ENCODE assay signal across 22 cellular contexts in the genomic region with DNA sequence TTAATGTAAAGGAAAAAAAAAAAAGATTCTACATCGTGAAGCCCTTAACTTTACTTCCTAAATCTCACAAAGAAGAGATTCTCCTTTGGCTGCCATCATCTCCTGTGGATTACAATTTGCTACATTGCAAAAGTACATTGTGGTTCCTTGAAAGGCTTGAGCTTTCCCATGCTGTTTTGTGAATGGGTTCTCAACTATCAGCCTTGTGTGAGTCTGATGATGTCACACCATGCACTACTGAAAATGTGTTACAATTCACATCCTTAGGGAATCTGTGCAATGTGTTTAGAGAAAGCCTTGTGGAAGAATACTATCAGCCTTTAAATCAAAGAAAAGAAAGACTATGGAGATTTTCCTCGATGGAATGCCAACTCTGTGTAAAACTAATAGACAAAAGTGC.
DNase-seq lines count a peak whose midpoint lies in the region; ATAC-seq, FAIRE-seq and TF ChIP-seq lines count a peak whose summit lies in the region.
"Had no signal": no experiment of that assay in that cellular context is flagged by ENCODE, and none has a peak within 500 bp of the region (broad histone marks: within the 10 kb centered on the region; RNA-seq: fewer than 3 reads in every experiment).

No MANE protein-coding gene starts in this region.

- H3K9me3 ChIP-seq in HUES6 (ENCODE audit: control insufficient read depth, insufficient read depth, low read depth, low read length) (peaks cover 3% of the 10 kb centered on the region), neural progenitor cell (ENCODE audit: low read depth) (no peaks in the 10 kb centered on the region), pancreas (no peaks in the 10 kb centered on the region)
- H3K9me3 ChIP-seq: Caco-2, SJCRH30 had no signal

- no peak overlapping the region for H3K9ac ChIP-seq in HUES6 (ENCODE audit: low read length)
- no peak overlapping the region for H3K9ac ChIP-seq in neural progenitor cell

- H3K27ac ChIP-seq in HUES6 (ENCODE audit: low read depth, low read length) (peak overlapping the region; percentile 65; the same call in 1 of the 2 replicates), neural progenitor cell (peak overlapping the region; percentile 83), pancreas (no peak overlapping the region)
- H3K27ac ChIP-seq: RWPE1, SJCRH30 had no signal

- no peak for FAIRE-seq in pancreas (lab: Jason Lieb, UNC)
- FAIRE-seq: H54 had no signal

- H3K4me3 Mint-ChIP-seq in neural progenitor cell: no peak overlapping the region
- H3K4me3 Mint-ChIP-seq: B cell; CD4-positive, CD25-positive, alpha-beta regulatory T cell had no signal

- peak overlapping the region; percentile 14 for H3K4me2 ChIP-seq in neural progenitor cell

- H3K27ac Mint-ChIP-seq in neural progenitor cell: no peak overlapping the region
- H3K27ac Mint-ChIP-seq: B cell; CD4-positive, CD25-positive, alpha-beta regulatory T cell had no signal

- peaks cover 10% of the 10 kb centered on the region for H3F3A ChIP-seq in neural progenitor cell (ENCODE audit: low read depth)

- H3K9me3 Mint-ChIP-seq in neural progenitor cell: peaks cover 4% of the 10 kb centered on the region

- no peak for TF ChIP-seq CTCF in fibroblast of mammary gland (conservative IDR thresholded peaks at IDR 0.05; ENCODE audit: control insufficient read depth, insufficient read depth, low read depth, low read length)
- no peak for TF ChIP-seq CTCF in neural progenitor cell (IDR thresholded peaks at IDR 0.05)
- no peak for TF ChIP-seq CTCF in pancreas (IDR thresholded peaks at IDR 0.05)

- H3K27me3 ChIP-seq in HUES6 (ENCODE audit: control insufficient read depth, insufficient read depth, low read length) (no peaks in the 10 kb centered on the region), neural progenitor cell (no peaks in the 10 kb centered on the region), pancreas (no peaks in the 10 kb centered on the region)
- H3K27me3 ChIP-seq: SJCRH30 had no signal

- H3K4me1 Mint-ChIP-seq in neural progenitor cell: no peaks in the 10 kb centered on the region
- H3K4me1 Mint-ChIP-seq: B cell; CD4-positive, CD25-positive, alpha-beta regulatory T cell had no signal

- H3K36me3 Mint-ChIP-seq in neural progenitor cell: no peaks in the 10 kb centered on the region
- H3K36me3 Mint-ChIP-seq: CD4-positive, CD25-positive, alpha-beta regulatory T cell had no signal

- no peak for ATAC-seq in pancreas
- no peak for ATAC-seq in GM19395 (IDR thresholded peaks at IDR 0.05; ENCODE audit: unreplicated experiment)

- 55 to 56% methylated on average over 2 of the region's 2 CpGs for WGBS in pancreas, 2 donors

- peak overlapping the region; percentile 38 for H2AFZ ChIP-seq in neural progenitor cell (replicated peaks)

- H3K27me3 Mint-ChIP-seq in neural progenitor cell (ENCODE audit: insufficient read depth, low read depth): peaks cover 4% of the 10 kb centered on the region
- H3K27me3 Mint-ChIP-seq: CD4-positive, CD25-positive, alpha-beta regulatory T cell had no signal

- peak; percentile 49 for DNase-seq in NCI-H69 (lab: John Stamatoyannopoulos, UW)
- DNase-seq in fibroblast of mammary gland (ENCODE audit: low read depth): peak; percentile 9
- DNase-seq in neural progenitor cell (ENCODE audit: low spot score): peak; percentile 35
- DNase-seq in pancreas: no peak
- no peak for DNase-seq in ecto neural progenitor cell (ENCODE audit: low spot score)
- DNase-seq in NCI-H2196 (lab: John Stamatoyannopoulos, UW; ENCODE audit: unreplicated experiment): no peak
- DNase-seq: ACHN; Caco-2; CD4-positive, CD25-positive, alpha-beta regulatory T cell; DMS153; Kasumi-1; MM.1S; NCI-H1105; NCI-H187; NCI-H2171; NCI-H510A treated with DMSO at 0.1 percent for 48 hours; SJCRH30 had no signal

- H3K36me3 ChIP-seq in HUES6 (ENCODE audit: control insufficient read depth, insufficient read depth, low read length): no peaks in the 10 kb centered on the region
- H3K36me3 ChIP-seq in neural progenitor cell: no peaks in the 10 kb centered on the region
- no peaks in the 10 kb centered on the region for H3K36me3 ChIP-seq in pancreas
- H3K36me3 ChIP-seq: SJCRH30 had no signal

- intact Hi-C loops in pancreas (cut with DNase I): no loop called here

- H3K4me3 ChIP-seq in HUES6 (ENCODE audit: low read depth, low read length) (no peak overlapping the region), fibroblast of mammary gland (ENCODE audit: control insufficient read depth, low read depth, low read length) (no peak overlapping the region), neural progenitor cell (no peak overlapping the region), pancreas (no peak overlapping the region)
- H3K4me3 ChIP-seq: SJCRH30 had no signal

- H3K4me1 ChIP-seq in HUES6 (ENCODE audit: control insufficient read depth, insufficient read depth, low read length) (peaks cover 18% of the 10 kb centered on the region), neural progenitor cell (peaks cover 21% of the 10 kb centered on the region), pancreas (no peaks in the 10 kb centered on the region)
- H3K4me1 ChIP-seq: Caco-2, SJCRH30 had no signal

- no peaks in the 10 kb centered on the region for H3K79me2 ChIP-seq in neural progenitor cell (ENCODE audit: low read depth)

- H4K20me1 ChIP-seq in neural progenitor cell (ENCODE audit: low read depth): no peaks in the 10 kb centered on the region

Comparison
In these comparisons a context has a peak if more than half of its experiments do, and no peak if none do; other contexts are left out.
1. H3K27ac ChIP-seq: peak in HUES6 (single experiment) and neural progenitor cell (single experiment); none in pancreas (0 of 4).
2. DNase-seq: peak in NCI-H69 (single experiment), fibroblast of mammary gland (single experiment) and neural progenitor cell (single experiment); none in pancreas (0 of 6), ecto neural progenitor cell (single experiment) and NCI-H2196 (single experiment).